Comparison of ENCODE assay signal across 8 cellular contexts in the genomic region with DNA sequence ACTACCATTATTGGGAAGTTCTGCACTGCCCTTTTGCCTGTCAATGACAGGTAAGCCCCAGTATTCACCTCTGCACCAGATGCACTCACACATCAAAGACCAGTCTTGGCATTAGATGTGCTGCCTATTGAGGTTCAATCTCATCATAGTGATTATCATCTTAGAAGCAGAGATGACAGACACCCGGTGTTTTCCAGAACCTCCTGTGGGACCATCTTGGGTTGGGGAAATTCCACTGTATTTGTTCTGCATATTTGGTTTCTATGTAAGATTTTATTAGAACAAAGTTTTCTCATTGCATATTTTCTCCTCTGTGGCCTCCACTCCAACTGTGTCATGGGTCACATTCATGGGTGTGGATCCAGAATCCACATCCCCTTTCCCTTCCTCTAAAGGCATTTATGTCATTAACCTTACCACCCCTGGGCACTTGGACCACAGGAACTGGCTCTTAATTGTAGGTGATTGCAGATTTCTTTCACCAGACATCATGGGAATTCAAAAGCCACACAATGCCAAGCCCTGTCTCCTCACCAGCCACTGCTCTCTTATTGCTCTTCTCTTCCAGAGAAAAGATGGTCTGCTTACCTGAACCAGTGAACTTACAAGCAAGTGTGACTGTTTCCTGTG. TPM values are rescaled to one million over a fixed set of nuclear protein-coding genes. Genes with fewer than 3 reads are reported as not detected.
DNase-seq lines count a peak whose midpoint lies in the region; ATAC-seq and TF ChIP-seq lines count a peak whose summit lies in the region.

No MANE protein-coding gene starts in this region.

- peak overlapping the region; percentile 8 for H3K4me3 Mint-ChIP-seq in activated T-helper 1 cell treated with anti-CD3 and anti-CD28 coated beads, Interleukin-12 subunit alpha, Interleukin-12 subunit beta, Interleukin-2, Interleukin-4 antibody, amounts not matched to agents 30 ng/mL and 10 ng/mL and 1 ng/mL, durations not matched to agents 14 hours and 24 hours and 36 hours

- TF ChIP-seq CTCF in parathyroid adenoma (IDR thresholded peaks at IDR 0.05) (no peak), prostate gland (IDR thresholded peaks at IDR 0.05) (no peak), tibial artery (IDR thresholded peaks at IDR 0.05) (no peak)

- no peak overlapping the region for H3K9ac ChIP-seq in parathyroid adenoma

- peaks cover 41% of the 10 kb centered on the region for H3K4me1 Mint-ChIP-seq in activated T-helper 1 cell treated with anti-CD3 and anti-CD28 coated beads, Interleukin-12 subunit alpha, Interleukin-12 subunit beta, Interleukin-2, Interleukin-4 antibody, amounts not matched to agents 30 ng/mL and 10 ng/mL and 1 ng/mL, durations not matched to agents 14 hours and 24 hours and 36 hours (ENCODE audit: low read depth)

- no peaks in the 10 kb centered on the region for H3K79me2 ChIP-seq in parathyroid adenoma

- H3K4me3 ChIP-seq in parathyroid adenoma (ENCODE audit: low read depth, low read length) (no peak overlapping the region), prostate gland (no peak overlapping the region), tibial artery (no peak overlapping the region)

- TF ChIP-seq POLR2A in prostate gland (IDR thresholded peaks at IDR 0.05), result no peak

- H3K9me3 ChIP-seq in parathyroid adenoma (ENCODE audit: control insufficient read depth, low read length) (no peaks in the 10 kb centered on the region), prostate gland (no peaks in the 10 kb centered on the region), tibial artery (no peaks in the 10 kb centered on the region)

- H3K27ac ChIP-seq in parathyroid adenoma (no peak overlapping the region), prostate gland (no peak overlapping the region), tibial artery (peak overlapping the region in 1 of 2 donors; percentile 36)

- ATAC-seq in GM18519 (IDR thresholded peaks at IDR 0.05; ENCODE audit: low FRiP score, unreplicated experiment) (peak; percentile 33), HG02571 (IDR thresholded peaks at IDR 0.05; ENCODE audit: unreplicated experiment) (peak; percentile 32)

- peaks cover 2% of the 10 kb centered on the region for H3K27me3 Mint-ChIP-seq in activated T-helper 1 cell treated with anti-CD3 and anti-CD28 coated beads, Interleukin-12 subunit alpha, Interleukin-12 subunit beta, Interleukin-2, Interleukin-4 antibody, amounts not matched to agents 30 ng/mL and 10 ng/mL and 1 ng/mL, durations not matched to agents 14 hours and 24 hours and 36 hours (ENCODE audit: insufficient read depth)

- no peak overlapping the region for H3K27ac Mint-ChIP-seq in activated T-helper 1 cell treated with anti-CD3 and anti-CD28 coated beads, Interleukin-12 subunit alpha, Interleukin-12 subunit beta, Interleukin-2, Interleukin-4 antibody, amounts not matched to agents 30 ng/mL and 10 ng/mL and 1 ng/mL, durations not matched to agents 14 hours and 24 hours and 36 hours

- peak overlapping the region; percentile 43 for H2AFZ ChIP-seq in parathyroid adenoma

- no peaks in the 10 kb centered on the region for H3K9me3 Mint-ChIP-seq in activated T-helper 1 cell treated with anti-CD3 and anti-CD28 coated beads, Interleukin-12 subunit alpha, Interleukin-12 subunit beta, Interleukin-2, Interleukin-4 antibody, amounts not matched to agents 30 ng/mL and 10 ng/mL and 1 ng/mL, durations not matched to agents 14 hours and 24 hours and 36 hours

- H3K4me1 ChIP-seq in parathyroid adenoma (peaks cover 39% of the 10 kb centered on the region), prostate gland (replicated peaks) (no peaks in the 10 kb centered on the region), tibial artery (peaks cover 0 to 52% (median 0%) of the 10 kb centered on the region in 4 donors)

- H3K36me3 Mint-ChIP-seq in activated T-helper 1 cell treated with anti-CD3 and anti-CD28 coated beads, Interleukin-12 subunit alpha, Interleukin-12 subunit beta, Interleukin-2, Interleukin-4 antibody, amounts not matched to agents 30 ng/mL and 10 ng/mL and 1 ng/mL, durations not matched to agents 14 hours and 24 hours and 36 hours (ENCODE audit: low read depth), result peaks cover 2% of the 10 kb centered on the region

- H3K27me3 ChIP-seq in parathyroid adenoma (ENCODE audit: control insufficient read depth, insufficient read depth, low read length), result no peaks in the 10 kb centered on the region
- no peaks in the 10 kb centered on the region for H3K27me3 ChIP-seq in prostate gland (replicated peaks; ENCODE audit: insufficient read depth)
- H3K27me3 ChIP-seq in tibial artery, result no peaks in the 10 kb centered on the region

- no peak for DNase-seq in activated T-helper 1 cell treated with anti-CD3 and anti-CD28 coated beads, Interleukin-12 subunit alpha, Interleukin-12 subunit beta, Interleukin-2, Interleukin-4 antibody, amounts not matched to agents 30 ng/mL and 10 ng/mL and 1 ng/mL, durations not matched to agents 14 hours and 24 hours and 36 hours (ENCODE audit: low spot score)
- DNase-seq in prostate gland (ENCODE audit: low spot score) (no peak), tibial artery (no peak), amygdala (lab: John Stamatoyannopoulos, UW) (no peak), AG08396 (ENCODE audit: low spot score) (no peak)

- H3K36me3 ChIP-seq in parathyroid adenoma (ENCODE audit: control insufficient read depth, insufficient read depth, low read length) (no peaks in the 10 kb centered on the region), prostate gland (no peaks in the 10 kb centered on the region), tibial artery (no peaks in the 10 kb centered on the region)

- intact Hi-C loops in activated T-helper 1 cell treated with anti-CD3 and anti-CD28 coated beads, Interleukin-12 subunit alpha, Interleukin-12 subunit beta, Interleukin-2, Interleukin-4 antibody, amounts not matched to agents 30 ng/mL and 10 ng/mL and 1 ng/mL, durations not matched to agents 14 hours and 24 hours and 36 hours (cut with micrococcal nuclease), result loop anchor here (1.0 to 2.0 kb wide), 2 partner anchors 10 to 48 kb away; a partner anchor contains a TSS
- intact Hi-C loops in prostate gland (cut with DNase I) (no loop called here), tibial artery (cut with DNase I; ENCODE audit: low total_unique reads) (no loop called here)

- 33% methylated on average over 1 of the region's 1 CpG for WGBS in prostate gland

- no peak overlapping the region for H3K4me2 ChIP-seq in parathyroid adenoma (ENCODE audit: low read length)

RNA-seq across cellular contexts. Expression of a gene that starts 31.2 kb away (rescaled TPM):
- total RNA-seq in activated T-helper 1 cell treated with anti-CD3 and anti-CD28 coated beads, Interleukin-12 subunit alpha, Interleukin-12 subunit beta, Interleukin-2, Interleukin-4 antibody, amounts not matched to agents 30 ng/mL and 10 ng/mL and 1 ng/mL, durations not matched to agents 14 hours and 24 hours and 36 hours, result 0.22 and 0.29 TPM in 2 replicates
- 1 to 10 TPM; 2.8 to 9.1 TPM for total RNA-seq in prostate gland

RNA-seq across cellular contexts. Expression of a gene that starts 31.5 kb away (rescaled TPM):
- 1.0 and 1.2 TPM in 2 replicates for total RNA-seq in activated T-helper 1 cell treated with anti-CD3 and anti-CD28 coated beads, Interleukin-12 subunit alpha, Interleukin-12 subunit beta, Interleukin-2, Interleukin-4 antibody, amounts not matched to agents 30 ng/mL and 10 ng/mL and 1 ng/mL, durations not matched to agents 14 hours and 24 hours and 36 hours
- 10 to 100 TPM in 1 of 2 donors, 1 to 10 TPM in 1; 8.7 to 26.5 TPM for total RNA-seq in prostate gland

RNA-seq across cellular contexts. Expression of a gene that starts 48.3 kb away (rescaled TPM):
- total RNA-seq in activated T-helper 1 cell treated with anti-CD3 and anti-CD28 coated beads, Interleukin-12 subunit alpha, Interleukin-12 subunit beta, Interleukin-2, Interleukin-4 antibody, amounts not matched to agents 30 ng/mL and 10 ng/mL and 1 ng/mL, durations not matched to agents 14 hours and 24 hours and 36 hours, result 62.2 and 70.7 TPM in 2 replicates
- total RNA-seq in prostate gland, result 10 to 100 TPM; 26.4 to 29.5 TPM

RNA-seq across cellular contexts. Expression of a gene that starts 49.6 kb away (rescaled TPM):
- 3.8 and 4.6 TPM in 2 replicates for total RNA-seq in activated T-helper 1 cell treated with anti-CD3 and anti-CD28 coated beads, Interleukin-12 subunit alpha, Interleukin-12 subunit beta, Interleukin-2, Interleukin-4 antibody, amounts not matched to agents 30 ng/mL and 10 ng/mL and 1 ng/mL, durations not matched to agents 14 hours and 24 hours and 36 hours
- total RNA-seq in prostate gland, result 10 to 100 TPM in 1 of 2 donors, 1 to 10 TPM in 1; 8.2 to 14.8 TPM
